1 cellular context compared by ENCODE assay signal in genomic region chr5:115246361-115246991, GRCh38.
TF ChIP-seq lines count a peak whose summit lies in the region.

No MANE protein-coding gene starts in this region.

TF ChIP-seq in H1, 55 proteins besides CTCF, POLR2A, EP300 and RAD21:
- no peak for TF ChIP-seq CEBPB (IDR thresholded peaks at IDR 0.05; ENCODE audit: low read depth, low read length)
- no peak for TF ChIP-seq KDM5A (IDR thresholded peaks at IDR 0.05; ENCODE audit: low read length)
- TF ChIP-seq RXRA (IDR thresholded peaks at IDR 0.05; ENCODE audit: insufficient read depth, low read depth, low read length) = no peak
- no peak for TF ChIP-seq CBX8 (IDR thresholded peaks at IDR 0.05; ENCODE audit: borderline replicate concordance, low read depth, low read length)
- no peak for TF ChIP-seq SAP30 (IDR thresholded peaks at IDR 0.05; ENCODE audit: insufficient read depth, insufficient replicate concordance, low read length)
- no peak for TF ChIP-seq ATF2 (IDR thresholded peaks at IDR 0.05; ENCODE audit: low read length)
- TF ChIP-seq BACH1 (IDR thresholded peaks at IDR 0.05; ENCODE audit: low read length) = no peak
- TF ChIP-seq POLR2AphosphoS5 (IDR thresholded peaks at IDR 0.05; ENCODE audit: low read depth, low read length) = no peak
- no peak for TF ChIP-seq HDAC2 (IDR thresholded peaks at IDR 0.05; ENCODE audit: borderline replicate concordance in 1 of 2, low read depth in 2 of 2, low read length in 2 of 2)
